In the genomic region with DNA sequence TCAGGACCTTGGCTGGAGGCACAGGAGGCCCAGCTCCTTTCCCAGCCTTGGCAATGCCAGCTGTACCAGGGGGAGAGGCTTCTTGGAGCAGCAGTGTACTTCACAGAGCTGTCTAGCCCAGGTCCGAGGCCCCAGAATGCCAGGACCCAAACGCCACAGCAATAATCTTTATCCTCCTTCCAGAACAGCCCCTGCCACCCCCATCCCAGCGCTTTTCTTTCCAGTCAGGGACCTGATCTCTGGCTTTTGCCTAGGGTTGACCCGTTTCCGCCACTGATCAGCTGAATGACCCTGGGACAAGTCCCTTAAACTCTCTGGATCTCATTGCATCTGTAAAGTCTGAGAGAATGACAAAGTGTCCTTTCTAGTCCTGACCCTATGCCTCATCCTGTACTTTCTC, we compare ENCODE assay signal across 14 cellular contexts. TPM values are rescaled to one million over a fixed set of nuclear protein-coding genes. Genes with fewer than 3 reads are reported as not detected.
A peak's percentile ranks its signal among the peaks of the same experiment; 100 is the strongest.
DNase-seq lines count a peak whose midpoint lies in the region; ATAC-seq and TF ChIP-seq lines count a peak whose summit lies in the region.
"Had no signal": no experiment of that assay in that cellular context is flagged by ENCODE, and none has a peak within 500 bp of the region (broad histone marks: within the 10 kb centered on the region; RNA-seq: fewer than 3 reads in every experiment).

No MANE protein-coding gene starts in this region.

- no peak overlapping the region for H3K4ac ChIP-seq in IMR-90 (ENCODE audit: low read depth, low read length)

- TF ChIP-seq CTCF in 22Rv1 (IDR thresholded peaks at IDR 0.05) (no peak), IMR-90 (conservative IDR thresholded peaks at IDR 0.05; ENCODE audit: low read depth, low read length) (no peak), hepatocyte (IDR thresholded peaks at IDR 0.05; ENCODE audit: poor library complexity) (no peak), breast epithelium (IDR thresholded peaks at IDR 0.05) (no peak), BE2C (IDR thresholded peaks at IDR 0.05; ENCODE audit: low read depth, low read length) (no peak)

- no peaks in the 10 kb centered on the region for H3K79me1 ChIP-seq in IMR-90 (ENCODE audit: low read depth in 1 of 2, low read length in 2 of 2)

- H3K23ac ChIP-seq in IMR-90 (ENCODE audit: low read depth, low read length): no peak overlapping the region; the same call in 1 of the 2 replicates

- POLR2A ChIA-PET in IMR-90 (lab: Charles Lee; ENCODE audit: unreplicated experiment): no interaction called here

- H3K27ac ChIP-seq in 22Rv1 (peak overlapping the region; percentile 92), IMR-90 (ENCODE audit: insufficient read depth, low read length) (no peak overlapping the region), hepatocyte (no peak overlapping the region), breast epithelium (no peak overlapping the region), aorta (ENCODE audit: low read depth in 1 of 2, low read length in 2 of 2) (no peak overlapping the region)

- ATAC-seq in IMR-90 (ENCODE audit: low read depth): no peak
- ATAC-seq in aorta (ENCODE audit: low FRiP score): no peak

- H2BK120ac ChIP-seq in IMR-90 (ENCODE audit: low read depth, low read length): no peak overlapping the region

- no peak overlapping the region for H4K5ac ChIP-seq in IMR-90 (ENCODE audit: low read depth, low read length)

- DNase-seq in IMR-90 (no peak), hepatocyte (ENCODE audit: low spot score) (peak; percentile 2), breast epithelium (ENCODE audit: low spot score in 2 of 2) (no peak), BE2C (no peak), aorta (no peak)
- DNase-seq: activated CD8-positive, alpha-beta memory T cell treated with anti-CD3 and anti-CD28 coated beads, Interleukin-2, amount 50 U/mL, for 48 hours; activated naive CD4-positive, alpha-beta T cell treated with Interleukin-2 at 50 U/mL for 16 hours; MG63; NCI-H1436 treated with DMSO at 0.1 percent for 48 hours; RPMI8226 had no signal

- H3K9me1 ChIP-seq in IMR-90 (ENCODE audit: insufficient read depth, low read length): no peaks in the 10 kb centered on the region

- no peaks in the 10 kb centered on the region for H3K36me3 ChIP-seq in IMR-90 (ENCODE audit: control insufficient read depth, insufficient read depth, low read length)
- H3K36me3 ChIP-seq in hepatocyte (replicated peaks; ENCODE audit: insufficient read depth, low read depth): no peaks in the 10 kb centered on the region
- no peaks in the 10 kb centered on the region for H3K36me3 ChIP-seq in breast epithelium
- H3K36me3 ChIP-seq in BE2C: no peaks in the 10 kb centered on the region
- H3K36me3 ChIP-seq in aorta (ENCODE audit: control insufficient read depth in 1 of 2, insufficient read depth in 2 of 2, low read length in 1 of 2): no peaks in the 10 kb centered on the region
- H3K36me3 ChIP-seq: HAP-1, MG63, right atrium auricular region had no signal

- dilution Hi-C loops in IMR-90 (cut with HindIII; ENCODE audit: low sequenced_read_pairs, unreplicated experiment): no loop called here

- no peak overlapping the region for H2BK15ac ChIP-seq in IMR-90 (ENCODE audit: low read depth, low read length)

- H4K20me1 ChIP-seq in IMR-90 (ENCODE audit: insufficient read depth, low read length) (no peaks in the 10 kb centered on the region), hepatocyte (ENCODE audit: insufficient read depth, poor library complexity, severe bottlenecking) (no peaks in the 10 kb centered on the region)

- no peak overlapping the region for H2BK20ac ChIP-seq in IMR-90 (ENCODE audit: low read depth, low read length)

- no peak overlapping the region for H4K8ac ChIP-seq in IMR-90 (ENCODE audit: low read depth in 2 of 2, low read length in 2 of 2)

- H3K56ac ChIP-seq in IMR-90 (ENCODE audit: extremely low read depth, insufficient read depth, low read length): no peak overlapping the region

- H3K4me2 ChIP-seq in IMR-90 (ENCODE audit: low read depth, low read length) (no peak overlapping the region), hepatocyte (peak overlapping the region; percentile 89)

- H3K4me3 ChIP-seq in IMR-90 (ENCODE audit: insufficient read depth, low read depth, low read length): no peak overlapping the region
- no peak overlapping the region for H3K4me3 ChIP-seq in hepatocyte
- H3K4me3 ChIP-seq in breast epithelium: no peak overlapping the region
- H3K4me3 ChIP-seq in BE2C (ENCODE audit: low read depth, low read length): no peak overlapping the region
- no peak overlapping the region for H3K4me3 ChIP-seq in aorta (ENCODE audit: low read length in 2 of 2)
- H3K4me3 ChIP-seq: HAP-1, MG63 had no signal

- H3K27me3 ChIP-seq in IMR-90 (ENCODE audit: control insufficient read depth, insufficient read depth, low read length) (no peaks in the 10 kb centered on the region), hepatocyte (no peaks in the 10 kb centered on the region), breast epithelium (no peaks in the 10 kb centered on the region), BE2C (no peaks in the 10 kb centered on the region), aorta (ENCODE audit: control insufficient read depth in 1 of 2, insufficient read depth in 2 of 2, low read length in 1 of 2) (no peaks in the 10 kb centered on the region)
- H3K27me3 ChIP-seq: MG63, right atrium auricular region had no signal

- intact Hi-C loops in IMR-90 (cut with micrococcal nuclease): no loop called here
- intact Hi-C loops in breast epithelium (cut with DNase I; ENCODE audit: low total_unique reads): no loop called here
- intact Hi-C loops in aorta (cut with DNase I): loop anchor here (5.0 to 10.0 kb wide), 3 partner anchors 40 to 163 kb away; no protein-coding TSS in a partner anchor

- no peaks in the 10 kb centered on the region for H3K9me3 ChIP-seq in IMR-90 (ENCODE audit: control insufficient read depth, insufficient read depth, low read length)
- no peaks in the 10 kb centered on the region for H3K9me3 ChIP-seq in hepatocyte (ENCODE audit: low read depth)
- H3K9me3 ChIP-seq in breast epithelium: no peaks in the 10 kb centered on the region
- no peaks in the 10 kb centered on the region for H3K9me3 ChIP-seq in BE2C
- no peaks in the 10 kb centered on the region for H3K9me3 ChIP-seq in aorta (ENCODE audit: control insufficient read depth, low read length)
- H3K9me3 ChIP-seq: HAP-1, MG63, right atrium auricular region had no signal

- in situ Hi-C loops in IMR-90 (cut with MboI; ENCODE audit: low sequenced_read_pairs): no loop called here

- H3K4me1 ChIP-seq in IMR-90 (ENCODE audit: control insufficient read depth, insufficient read depth, low read length) (peaks cover 4% of the 10 kb centered on the region; the same call in 1 of the 2 replicates), hepatocyte (ENCODE audit: insufficient read depth) (peaks cover 39% of the 10 kb centered on the region), breast epithelium (peaks cover 0 to under 1% of the 10 kb centered on the region in 2 donors), BE2C (peaks cover 5% of the 10 kb centered on the region; the same call in 1 of the 2 replicates), aorta (ENCODE audit: control insufficient read depth in 1 of 2, insufficient read depth in 2 of 2, low read length in 2 of 2) (no peaks in the 10 kb centered on the region)

- no peak overlapping the region for H2AK5ac ChIP-seq in IMR-90 (ENCODE audit: low read depth, low read length)

- H4K91ac ChIP-seq in IMR-90 (ENCODE audit: insufficient read depth, low read depth, low read length): no peak overlapping the region

- WGBS in IMR-90 (ENCODE audit: extremely low coverage in 2 of 2, insufficient read length in 1 of 2), 2 experiments: 92% methylated on average over 2 of the region's 5 CpGs; no CpG with 5 or more reads in 1 of the 2 experiments
- 92% methylated on average over 5 of the region's 5 CpGs for WGBS in hepatocyte (ENCODE audit: low lambda C conversion rate, missing lambda C conversion rate)
- WGBS in aorta, 2 donors: 90 to 95% methylated on average over 5 of the region's 5 CpGs

- no peaks in the 10 kb centered on the region for H3K9me2 ChIP-seq in hepatocyte (replicated peaks; ENCODE audit: insufficient read depth)

- no peak overlapping the region for H3K14ac ChIP-seq in IMR-90 (replicated peaks; ENCODE audit: low read depth, low read length)

- no peak overlapping the region for H3K9ac ChIP-seq in IMR-90 (ENCODE audit: low read depth, low read length)

- no peak overlapping the region for H3K18ac ChIP-seq in IMR-90 (ENCODE audit: low read depth, low read length)

- no peak overlapping the region for H2BK5ac ChIP-seq in IMR-90 (ENCODE audit: low read depth, low read length, poor library complexity, severe bottlenecking)

- no peak overlapping the region for H2AFZ ChIP-seq in IMR-90 (replicated peaks; ENCODE audit: low read length, poor library complexity)
- no peak overlapping the region for H2AFZ ChIP-seq in hepatocyte

- CTCF ChIA-PET in IMR-90 (lab: Yijun Ruan, JAX): interaction anchor here (1.2 to 2.3 kb wide), 2 partner anchors 11 to 24 kb away, joined by 4 to 16 read pairs; a partner anchor contains a TSS

- H3K79me2 ChIP-seq in hepatocyte: no peaks in the 10 kb centered on the region

- peak overlapping the region; percentile 45 for H2AK9ac ChIP-seq in IMR-90 (replicated peaks; ENCODE audit: low read depth, low read length, poor library complexity)

- BruUV-seq in IMR-90 (replicated peaks; lab: Mats Ljungman, UMichigan): no TSS peak

- no peak for TF ChIP-seq POLR2A in IMR-90 (IDR thresholded peaks at IDR 0.05; ENCODE audit: low read depth, low read length)
- no peak for TF ChIP-seq POLR2A in breast epithelium (IDR thresholded peaks at IDR 0.05)

- no peak for TF ChIP-seq RAD21 in IMR-90 (IDR thresholded peaks at IDR 0.05; ENCODE audit: low read length)

RNA-seq across cellular contexts. Expression of a gene that starts 5.1 kb away (rescaled TPM):
- not detected in 2 replicates for total RNA-seq in IMR-90 (2012; rRNA removed)
- polyA plus RNA-seq in IMR-90 (2012; rRNA removed): 0.41 and 0.66 TPM in 2 replicates
- 0.05 and 0.09 TPM in 2 replicates for polyA plus RNA-seq in IMR-90 (2012; cell fraction: cytosol; rRNA removed)
- polyA plus RNA-seq in IMR-90 (2012; cell fraction: nucleus; rRNA removed; ENCODE audit: low replicate concordance): 4.4 and 9.6 TPM in 2 replicates
- total RNA-seq in hepatocyte: 0.52 and 0.70 TPM in 2 replicates
- polyA plus RNA-seq in hepatocyte: 0.91 and 1.2 TPM in 2 replicates
- total RNA-seq in breast epithelium: 1 to 10 TPM in 1 of 3 donors, under 1 TPM in 2; 0.44 to 1.3 (median 0.80) TPM
- 2.0 TPM for polyA plus RNA-seq in BE2C (2012; ENCODE audit: insufficient read depth, insufficient read length, low read depth)
- total RNA-seq in aorta: 1 to 10 TPM; 1.2 to 1.8 TPM
- polyA plus RNA-seq in aorta: 1 to 10 TPM in 1 of 2 donors, under 1 TPM in 1; 0.25 to 2.4 TPM

RNA-seq across cellular contexts. Expression of a gene that starts 11.2 kb away (rescaled TPM):
- total RNA-seq in IMR-90 (2012; rRNA removed) (11.4 and 17.2 TPM in 2 replicates), hepatocyte (179 and 180 TPM in 2 replicates), breast epithelium (100 to 1,000 TPM in 1 of 3 donors, 10 to 100 TPM in 2; 70.9 to 101 (median 85.8) TPM), aorta (100 to 1,000 TPM; 358 to 396 TPM)
- polyA plus RNA-seq in IMR-90 (2012; rRNA removed) (275 and 288 TPM in 2 replicates), hepatocyte (282 and 315 TPM in 2 replicates), aorta (100 to 1,000 TPM; 549 to 584 TPM)
- 442 and 548 TPM in 2 replicates for polyA plus RNA-seq in IMR-90 (2012; cell fraction: cytosol; rRNA removed)
- polyA plus RNA-seq in IMR-90 (2012; cell fraction: nucleus; rRNA removed; ENCODE audit: low replicate concordance): 174 and 202 TPM in 2 replicates
- polyA plus RNA-seq in BE2C (2012; ENCODE audit: insufficient read depth, insufficient read length, low read depth): 888 TPM

RNA-seq across cellular contexts. Expression of a gene that starts 11.9 kb away (rescaled TPM):
- total RNA-seq in IMR-90 (2012; rRNA removed): 4.2 and 5.7 TPM in 2 replicates
- 15.0 and 15.7 TPM in 2 replicates for polyA plus RNA-seq in IMR-90 (2012; rRNA removed)
- 11.0 and 13.1 TPM in 2 replicates for polyA plus RNA-seq in IMR-90 (2012; cell fraction: cytosol; rRNA removed)
- 10.0 and 11.9 TPM in 2 replicates for polyA plus RNA-seq in IMR-90 (2012; cell fraction: nucleus; rRNA removed; ENCODE audit: low replicate concordance)
- total RNA-seq in hepatocyte: 2.4 and 2.7 TPM in 2 replicates
- polyA plus RNA-seq in hepatocyte: 2.7 and 6.4 TPM in 2 replicates
- 10 to 100 TPM in 2 of 3 donors, 1 to 10 TPM in 1; 5.9 to 29.0 (median 11.0) TPM for total RNA-seq in breast epithelium
- 0.52 TPM for polyA plus RNA-seq in BE2C (2012; ENCODE audit: insufficient read depth, insufficient read length, low read depth)
- 10 to 100 TPM; 20.1 to 40.6 TPM for total RNA-seq in aorta
- 10 to 100 TPM in 1 of 2 donors, 1 to 10 TPM in 1; 2.1 to 14.3 TPM for polyA plus RNA-seq in aorta

RNA-seq across cellular contexts. Expression of a gene that starts 24.4 kb away (rescaled TPM):
- total RNA-seq in IMR-90 (2012; rRNA removed) (236 and 244 TPM in 2 replicates), hepatocyte (210 and 241 TPM in 2 replicates), breast epithelium (100 to 1,000 TPM; 130 to 168 (median 159) TPM), aorta (100 to 1,000 TPM; 110 to 144 TPM)
- polyA plus RNA-seq in IMR-90 (2012; rRNA removed) (359 and 403 TPM in 2 replicates), hepatocyte (508 and 535 TPM in 2 replicates), aorta (100 to 1,000 TPM; 134 to 141 TPM)
- 225 and 535 TPM in 2 replicates for polyA plus RNA-seq in IMR-90 (2012; cell fraction: cytosol; rRNA removed)
- polyA plus RNA-seq in IMR-90 (2012; cell fraction: nucleus; rRNA removed; ENCODE audit: low replicate concordance): 257 and 322 TPM in 2 replicates
- 486 TPM for polyA plus RNA-seq in BE2C (2012; ENCODE audit: insufficient read depth, insufficient read length, low read depth)

RNA-seq across cellular contexts. Expression of a gene that starts 44.2 kb away (rescaled TPM):
- total RNA-seq in IMR-90 (2012; rRNA removed) (1.7 and 2.9 TPM in 2 replicates), hepatocyte (1.2 and 2.3 TPM in 2 replicates), breast epithelium (1 to 10 TPM; 2.6 to 4.2 (median 4.1) TPM), aorta (10 to 100 TPM in 1 of 2 donors, 1 to 10 TPM in 1; 4.4 to 16.6 TPM)
- polyA plus RNA-seq in IMR-90 (2012; rRNA removed) (6.0 and 7.8 TPM in 2 replicates), hepatocyte (2.3 and 6.2 TPM in 2 replicates), aorta (10 to 100 TPM in 1 of 2 donors, 1 to 10 TPM in 1; 6.0 to 17.2 TPM)
- 3.7 and 7.0 TPM in 2 replicates for polyA plus RNA-seq in IMR-90 (2012; cell fraction: cytosol; rRNA removed)
- 19.9 and 32.8 TPM in 2 replicates for polyA plus RNA-seq in IMR-90 (2012; cell fraction: nucleus; rRNA removed; ENCODE audit: low replicate concordance)
- 210 TPM for polyA plus RNA-seq in BE2C (2012; ENCODE audit: insufficient read depth, insufficient read length, low read depth)
- polyA plus RNA-seq: IgD-negative memory B cell had no signal

Comparison
In these comparisons a context has a peak if more than half of its experiments do, and no peak if none do; other contexts are left out.
1. intact Hi-C loops: an anchor here in aorta (5.0 to 10.0 kb wide); none called in IMR-90 and breast epithelium.